In genomic region chr11:11391796-11392195, GRCh38 we compare ENCODE assay signal across 10 cellular contexts. TPM values are rescaled to one million over a fixed set of nuclear protein-coding genes. Genes with fewer than 3 reads are reported as not detected.
DNase-seq lines count a peak whose midpoint lies in the region; ATAC-seq and TF ChIP-seq lines count a peak whose summit lies in the region.
"Had no signal": no experiment of that assay in that cellular context is flagged by ENCODE, and none has a peak within 500 bp of the region (broad histone marks: within the 10 kb centered on the region; RNA-seq: fewer than 3 reads in every experiment).

No MANE protein-coding gene starts in this region.

- no peaks in the 10 kb centered on the region for H3K9me3 Mint-ChIP-seq in activated CD4-positive, alpha-beta T cell treated with anti-CD3 and anti-CD28 coated beads for 36 hours (ENCODE audit: low read depth)
- H3K9me3 Mint-ChIP-seq: activated T-helper 2 cell treated with anti-CD3 and anti-CD28 coated beads, Interferon-gamma antibody, Interleukin-2, Interleukin-4, amounts not matched to agents 10 μg/mL and 5 μg/mL and 100 μg/mL, durations not matched to agents 14 hours and 24 hours and 36 hours had no signal

- POLR2A ChIA-PET in HEK293T (lab: Yijun Ruan, JAX) = no interaction called here
- POLR2A ChIA-PET in activated CD4-positive, alpha-beta T cell treated with anti-CD3 and anti-CD28 coated beads for 36 hours (lab: Charles Lee) = no interaction called here

- ATAC-seq in GM19324 (IDR thresholded peaks at IDR 0.05; ENCODE audit: low FRiP score, unreplicated experiment) (no peak), GM18517 (IDR thresholded peaks at IDR 0.05; ENCODE audit: unreplicated experiment) (no peak)
- ATAC-seq in activated CD4-positive, alpha-beta T cell treated with anti-CD3 and anti-CD28 coated beads for 36 hours = no peak

- peak; percentile 69 for DNase-seq in GM04504 (ENCODE audit: low read depth)
- peak; percentile 90 for DNase-seq in RPMI7951 (ENCODE audit: low read depth)
- peak; percentile 65 for DNase-seq in fibroblast of peridontal ligament (ENCODE audit: extremely low read depth)
- peak; percentile 44 for DNase-seq in skeletal muscle cell (ENCODE audit: low read depth)
- no peak for DNase-seq in HEK293T (ENCODE audit: extremely low spot score)
- DNase-seq in activated CD4-positive, alpha-beta T cell treated with anti-CD3 and anti-CD28 coated beads for 36 hours = no peak
- DNase-seq: NCI-H2227 treated with DMSO at 0.1 percent for 48 hours had no signal

- H3K36me3 Mint-ChIP-seq in activated CD4-positive, alpha-beta T cell treated with anti-CD3 and anti-CD28 coated beads for 36 hours (ENCODE audit: low read depth) = no peaks in the 10 kb centered on the region

- H3K4me1 Mint-ChIP-seq in activated CD4-positive, alpha-beta T cell treated with anti-CD3 and anti-CD28 coated beads for 36 hours = no peaks in the 10 kb centered on the region

- H3K4me3 Mint-ChIP-seq in activated CD4-positive, alpha-beta T cell treated with anti-CD3 and anti-CD28 coated beads for 36 hours = no peak overlapping the region

- peaks cover 6% of the 10 kb centered on the region for H3K27me3 Mint-ChIP-seq in activated CD4-positive, alpha-beta T cell treated with anti-CD3 and anti-CD28 coated beads for 36 hours

- no peak overlapping the region for H3K27ac Mint-ChIP-seq in activated CD4-positive, alpha-beta T cell treated with anti-CD3 and anti-CD28 coated beads for 36 hours
- H3K27ac Mint-ChIP-seq: activated T-helper 2 cell treated with anti-CD3 and anti-CD28 coated beads, Interferon-gamma antibody, Interleukin-2, Interleukin-4, amounts not matched to agents 10 μg/mL and 5 μg/mL and 100 μg/mL, durations not matched to agents 14 hours and 24 hours and 36 hours had no signal

- no peak overlapping the region for H3K4me3 ChIP-seq in skeletal muscle cell (ENCODE audit: low read depth, low read length)

- CTCF ChIA-PET in HEK293T (lab: Yijun Ruan, JAX) = no interaction called here
- CTCF ChIA-PET in activated CD4-positive, alpha-beta T cell treated with anti-CD3 and anti-CD28 coated beads for 36 hours (lab: Charles Lee) = no interaction called here

- intact Hi-C loops in activated CD4-positive, alpha-beta T cell treated with anti-CD3 and anti-CD28 coated beads for 36 hours (cut with DNase I, micrococcal nuclease) = no loop called here

TF ChIP-seq in HEK293T, 16 proteins besides CTCF, POLR2A, EP300 and RAD21:
- TF ChIP-seq FOXA1 (IDR thresholded peaks at IDR 0.05) = no peak
- no peak for TF ChIP-seq HDGF (IDR thresholded peaks at IDR 0.05; ENCODE audit: borderline replicate concordance)
- no peak for TF ChIP-seq SUZ12 (IDR thresholded peaks at IDR 0.05)
- no peak for TF ChIP-seq LEF1 (IDR thresholded peaks at IDR 0.05; ENCODE audit: borderline replicate concordance)
- no peak for TF ChIP-seq BHLHE40 (IDR thresholded peaks at IDR 0.05; ENCODE audit: borderline replicate concordance)
- TF ChIP-seq TARDBP (IDR thresholded peaks at IDR 0.05) = no peak
- TF ChIP-seq ARNT (IDR thresholded peaks at IDR 0.05) = no peak
- TF ChIP-seq ZNF384 (IDR thresholded peaks at IDR 0.05) = no peak
- TF ChIP-seq CTBP1 (IDR thresholded peaks at IDR 0.05; ENCODE audit: borderline replicate concordance) = no peak
- TF ChIP-seq PKNOX1 (IDR thresholded peaks at IDR 0.05) = no peak
- no peak for TF ChIP-seq FOXM1 (IDR thresholded peaks at IDR 0.05; ENCODE audit: borderline replicate concordance)
- TF ChIP-seq L3MBTL2 (conservative IDR thresholded peaks at IDR 0.05) = no peak

RNA-seq across cellular contexts. Expression of gene CSNK2A3, which starts 38.7 kb away (rescaled TPM):
- 1.7 and 1.8 TPM in 2 replicates for total RNA-seq in RPMI7951 (2014; rRNA removed; shearing (Covaris generic))
- total RNA-seq in activated CD4-positive, alpha-beta T cell treated with anti-CD3 and anti-CD28 coated beads for 36 hours = 1 to 10 TPM; 1.7 to 2.1 TPM

Comparison
In these comparisons a context has a peak if more than half of its experiments do, and no peak if none do; other contexts are left out.
1. DNase-seq: peak in GM04504 (single experiment), RPMI7951 (single experiment), fibroblast of peridontal ligament (single experiment) and skeletal muscle cell (single experiment); none in HEK293T (single experiment) and activated CD4-positive, alpha-beta T cell treated with anti-CD3 and anti-CD28 coated beads for 36 hours (single experiment).